8 cellular contexts compared by ENCODE assay signal in the genomic region with DNA sequence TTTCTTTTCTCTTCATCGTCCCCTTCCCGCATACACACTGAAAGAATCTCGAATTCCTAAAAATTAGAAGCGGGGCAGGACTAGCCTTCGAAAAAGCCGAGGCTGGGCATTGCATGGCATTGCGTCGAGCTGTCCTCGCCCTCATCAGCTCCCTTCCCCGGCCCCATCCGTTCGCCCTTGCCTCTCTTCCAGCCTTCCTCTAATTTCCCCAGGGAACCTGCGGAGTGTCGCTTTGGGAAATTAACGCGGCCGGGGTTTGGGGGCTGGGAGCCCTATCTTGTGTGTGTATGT. TPM values are rescaled to one million over a fixed set of nuclear protein-coding genes. Genes with fewer than 3 reads are reported as not detected.
DNase-seq lines count a peak whose midpoint lies in the region; TF ChIP-seq lines count a peak whose summit lies in the region.

No MANE protein-coding gene starts in this region.

- H3K79me2 ChIP-seq in PC-9 (ENCODE audit: low read depth): peaks cover 25% of the 10 kb centered on the region

- peaks cover 19% of the 10 kb centered on the region for H4K20me1 ChIP-seq in PC-9 (ENCODE audit: insufficient read depth)

- H3K9me2 ChIP-seq in PC-9 (ENCODE audit: insufficient read depth): no peaks in the 10 kb centered on the region

- no peaks in the 10 kb centered on the region for H3K27me3 ChIP-seq in PC-9 (ENCODE audit: insufficient read depth, low read depth)
- no peaks in the 10 kb centered on the region for H3K27me3 ChIP-seq in esophagus (ENCODE audit: control insufficient read depth in 1 of 2, insufficient read depth in 2 of 2, low read length in 2 of 2)

- BruUV-seq in PC-9 (replicated peaks; lab: Mats Ljungman, UMichigan): no TSS peak

- H3F3A ChIP-seq in PC-9 (ENCODE audit: insufficient read depth, low read depth): peaks cover 51% of the 10 kb centered on the region

- peak overlapping the region; percentile 82 for H3K4me2 ChIP-seq in PC-9

- H3K9me3 ChIP-seq in PC-9 (ENCODE audit: insufficient read depth, low read depth): no peaks in the 10 kb centered on the region
- no peaks in the 10 kb centered on the region for H3K9me3 ChIP-seq in esophagus (ENCODE audit: control insufficient read depth in 2 of 2, insufficient read depth in 1 of 2, low read depth in 1 of 2, low read length in 1 of 2)

- peak overlapping the region; percentile 80 for H2AFZ ChIP-seq in PC-9

- DNase-seq in ELR (ENCODE audit: low read depth) (peak; percentile 35), PC-9 (no peak), posterior vena cava (ENCODE audit: low spot score) (peak; percentile 80), NOMO-1 treated with DMSO at 0.1 percent for 48 hours (lab: John Stamatoyannopoulos, UW; ENCODE audit: unreplicated experiment) (no peak), NCI-H2081 treated with DMSO at 0.1 percent for 48 hours (lab: John Stamatoyannopoulos, UW) (no peak), retina (no peak)
- no peak for DNase-seq in activated CD8-positive, alpha-beta memory T cell treated with anti-CD3 and anti-CD28 coated beads, Interleukin-2, amount 50 U/mL, for 4 hours

- CTCF ChIA-PET in PC-9 (lab: Charles Lee): interaction anchor here (0.6 to 4.8 kb wide), 7 partner anchors 9 to 113 kb away, joined by 3 to 83 read pairs (median 4); partner anchors contain the start of genes CDCA3, MLF2 and USP5

- no peak for TF ChIP-seq CTCF in PC-9 (conservative IDR thresholded peaks at IDR 0.05)

- POLR2A ChIA-PET in PC-9 (lab: Charles Lee; ENCODE audit: unreplicated experiment): interaction anchor here (1.5 to 2.6 kb wide), 6 partner anchors 14 to 179 kb away, joined by 6 to 59 read pairs (median 20); partner anchors contain the start of genes CDCA3, COPS7A, MLF2 and USP5

- peak overlapping the region; percentile 70 for H3K4me3 ChIP-seq in PC-9
- H3K4me3 ChIP-seq in esophagus (ENCODE audit: low read depth in 1 of 2, low read length in 2 of 2): peak overlapping the region; percentile 62 to 88

- intact Hi-C loops in PC-9 (cut with micrococcal nuclease; ENCODE audit: unreplicated experiment): no loop called here
- intact Hi-C loops in posterior vena cava (cut with DNase I): no loop called here

- WGBS in esophagus, 2 donors: 2 to 3% methylated on average over 17 of the region's 17 CpGs

- peaks cover 36% of the 10 kb centered on the region for H3K4me1 ChIP-seq in PC-9 (replicated peaks; ENCODE audit: insufficient read depth)
- peaks cover 2 to 21% of the 10 kb centered on the region in 2 donors for H3K4me1 ChIP-seq in esophagus (ENCODE audit: control insufficient read depth in 2 of 2, insufficient read depth in 2 of 2, low read length in 1 of 2)

- H3K27ac ChIP-seq in PC-9 (peak overlapping the region; percentile 54), esophagus (ENCODE audit: low read depth in 2 of 2, low read length in 1 of 2) (peak overlapping the region; percentile 92 to 96)

- H3K36me3 ChIP-seq in PC-9 (ENCODE audit: low read depth): no peaks in the 10 kb centered on the region
- H3K36me3 ChIP-seq in esophagus (ENCODE audit: control insufficient read depth in 2 of 2, insufficient read depth in 2 of 2, low read length in 1 of 2): peaks cover 0 to 12% of the 10 kb centered on the region in 2 donors

RNA-seq across cellular contexts. Expression of gene PTMS, which starts 1.1 kb away (rescaled TPM):
- total RNA-seq in PC-9 (2021): 633 and 910 TPM in 2 replicates
- 100 to 1,000 TPM; 249 to 449 TPM for polyA plus RNA-seq in esophagus
- total RNA-seq in posterior vena cava: 100 to 1,000 TPM; 373 to 398 TPM

RNA-seq across cellular contexts. Expression of gene LAG3, which starts 5.1 kb away (rescaled TPM):
- total RNA-seq in PC-9 (2021) (9.4 and 10.5 TPM in 2 replicates), posterior vena cava (1 to 10 TPM in 1 of 2 donors, under 1 TPM in 1; 0.57 to 1.2 TPM)
- polyA plus RNA-seq in esophagus: 1 to 10 TPM in 1 of 2 donors, under 1 TPM in 1; 0.88 to 1.1 TPM

RNA-seq across cellular contexts. Expression of gene MLF2, which starts 14.3 kb away (rescaled TPM):
- 349 and 379 TPM in 2 replicates for total RNA-seq in PC-9 (2021)
- polyA plus RNA-seq in esophagus: 100 to 1,000 TPM; 117 to 158 TPM
- 100 to 1,000 TPM; 106 to 145 TPM for total RNA-seq in posterior vena cava

RNA-seq across cellular contexts. Expression of gene CD4, which starts 22.1 kb away (rescaled TPM):
- total RNA-seq in PC-9 (2021) (1.0 and 3.2 TPM in 2 replicates), posterior vena cava (10 to 100 TPM; 12.9 to 36.0 TPM)
- 1 to 10 TPM; 1.4 to 2.3 TPM for polyA plus RNA-seq in esophagus

RNA-seq across cellular contexts. Expression of gene COPS7A, which starts 43.4 kb away (rescaled TPM):
- total RNA-seq in PC-9 (2021) (88.7 and 116 TPM in 2 replicates), posterior vena cava (10 to 100 TPM; 46.0 to 54.5 TPM)
- 10 to 100 TPM; 34.7 to 55.4 TPM for polyA plus RNA-seq in esophagus

Comparison
In these comparisons a context has a peak if more than half of its experiments do, and no peak if none do; other contexts are left out.
1. DNase-seq: peak in ELR (single experiment) and posterior vena cava (single experiment); none in PC-9 (0 of 2), NOMO-1 treated with DMSO at 0.1 percent for 48 hours (single experiment), NCI-H2081 treated with DMSO at 0.1 percent for 48 hours (single experiment), retina (single experiment) and activated CD8-positive, alpha-beta memory T cell treated with anti-CD3 and anti-CD28 coated beads, Interleukin-2, amount 50 U/mL, for 4 hours (single experiment).